Comparison of ENCODE assay signal across 24 cellular contexts in genomic region chr11:106017088-106017487, GRCh38.
"Had no signal": no experiment of that assay in that cellular context is flagged by ENCODE, and none has a peak within 500 bp of the region (broad histone marks: within the 10 kb centered on the region; RNA-seq: fewer than 3 reads in every experiment).

No MANE protein-coding gene starts in this region.

- H3K9me3 Mint-ChIP-seq: activated CD4-positive, alpha-beta T cell treated with anti-CD3 and anti-CD28 coated beads, Interleukin-2, amount 10 ng/mL, durations not matched to agents 7 days and 5 days; activated naive CD4-positive, alpha-beta T cell treated with anti-CD3 and anti-CD28 coated beads, Interleukin-2, amount 50 U/mL, for 72 hours; activated T-helper 1 cell treated with anti-CD3 and anti-CD28 coated beads, Interleukin-12 subunit alpha, Interleukin-12 subunit beta, Interleukin-2, Interleukin-4 antibody, amounts not matched to agents 30 ng/mL and 10 ng/mL and 1 ng/mL, durations not matched to agents 14 hours and 24 hours and 36 hours; naive B cell; neural crest cell; stimulated activated effector memory CD8-positive, alpha-beta T cell treated with anti-CD3 and anti-CD28 coated beads, Interleukin-12 subunit alpha, Interleukin-12 subunit beta, amount 100 ng/mL, for 72 hours; stimulated activated naive CD8-positive, alpha-beta T cell treated with anti-CD3 and anti-CD28 coated beads, Interleukin-15, amount 100 ng/mL, for 72 hours had no signal

- ATAC-seq: activated CD4-positive, CD25-positive, alpha-beta regulatory T cell treated with anti-CD3 and anti-CD28 coated beads, Interleukin-2, amount 50 U/mL, for 24 hours; activated CD8-positive, alpha-beta T cell treated with anti-CD3 and anti-CD28 coated beads, Interleukin-2, amount 10 ng/mL, durations not matched to agents 7 days and 5 days; activated naive CD4-positive, alpha-beta T cell treated with anti-CD3 and anti-CD28 coated beads, Interleukin-2, amount 50 U/mL, for 72 hours; left lobe of liver; right lobe of liver; stimulated activated effector memory CD8-positive, alpha-beta T cell treated with anti-CD3 and anti-CD28 coated beads, Interleukin-12 subunit alpha, Interleukin-12 subunit beta, amount 100 ng/mL, for 72 hours; stimulated activated naive CD8-positive, alpha-beta T cell treated with anti-CD3 and anti-CD28 coated beads, Interleukin-15, amount 100 ng/mL, for 72 hours had no signal

- H3K4me3 Mint-ChIP-seq: activated CD4-positive, alpha-beta T cell treated with anti-CD3 and anti-CD28 coated beads, Interleukin-2, amount 10 ng/mL, durations not matched to agents 7 days and 5 days; activated CD8-positive, alpha-beta T cell treated with anti-CD3 and anti-CD28 coated beads, Interleukin-2, amount 10 ng/mL, durations not matched to agents 7 days and 5 days; activated T-helper 1 cell treated with anti-CD3 and anti-CD28 coated beads, Interleukin-12 subunit alpha, Interleukin-12 subunit beta, Interleukin-2, Interleukin-4 antibody, amounts not matched to agents 30 ng/mL and 10 ng/mL and 1 ng/mL, durations not matched to agents 14 hours and 24 hours and 36 hours; naive B cell; neural crest cell; stimulated activated effector memory CD8-positive, alpha-beta T cell treated with anti-CD3 and anti-CD28 coated beads, Interleukin-12 subunit alpha, Interleukin-12 subunit beta, amount 100 ng/mL, for 72 hours; stimulated activated naive CD8-positive, alpha-beta T cell treated with anti-CD3 and anti-CD28 coated beads, Interleukin-15, amount 100 ng/mL, for 72 hours had no signal

- H3K4me3 ChIP-seq: breast epithelium, lung, right lobe of liver, skin epidermis, tibial artery had no signal

- H3K9me3 ChIP-seq: breast epithelium, right lobe of liver, tibial artery had no signal

- H3K27ac ChIP-seq: breast epithelium, right lobe of liver, skin epidermis, tibial artery, VCaP had no signal

- H3K36me3 ChIP-seq: breast epithelium, right lobe of liver, tibial artery had no signal

- H3K27ac Mint-ChIP-seq: activated CD4-positive, alpha-beta T cell treated with anti-CD3 and anti-CD28 coated beads, Interleukin-2, amount 10 ng/mL, durations not matched to agents 7 days and 5 days; activated CD8-positive, alpha-beta T cell treated with anti-CD3 and anti-CD28 coated beads, Interleukin-2, amount 10 ng/mL, durations not matched to agents 7 days and 5 days; activated naive CD4-positive, alpha-beta T cell treated with anti-CD3 and anti-CD28 coated beads, Interleukin-2, amount 50 U/mL, for 72 hours; activated T-helper 1 cell treated with anti-CD3 and anti-CD28 coated beads, Interleukin-12 subunit alpha, Interleukin-12 subunit beta, Interleukin-2, Interleukin-4 antibody, amounts not matched to agents 30 ng/mL and 10 ng/mL and 1 ng/mL, durations not matched to agents 14 hours and 24 hours and 36 hours; stimulated activated effector memory CD8-positive, alpha-beta T cell treated with anti-CD3 and anti-CD28 coated beads, Interleukin-12 subunit alpha, Interleukin-12 subunit beta, amount 100 ng/mL, for 72 hours; stimulated activated naive CD8-positive, alpha-beta T cell treated with anti-CD3 and anti-CD28 coated beads, Interleukin-15, amount 100 ng/mL, for 72 hours had no signal

- DNase-seq: activated CD4-positive, alpha-beta T cell treated with anti-CD3 and anti-CD28 coated beads, Interleukin-2, amount 10 ng/mL, durations not matched to agents 7 days and 5 days; activated CD8-positive, alpha-beta T cell treated with anti-CD3 and anti-CD28 coated beads, Interleukin-2, amount 10 ng/mL, durations not matched to agents 7 days and 5 days; activated gamma-delta T cell treated with Interleukin-2 at 50 U/mL for 16 hours; cerebellar nuclear complex; effector CD4-positive, alpha-beta T cell; erythroblast; foreskin fibroblast; naive B cell; occipital lobe; posterior cingulate gyrus; right lobe of liver; stimulated activated CD4-positive, alpha-beta T cell treated with anti-CD3 and anti-CD28 coated beads, Interleukin-1b, Interleukin-23, amount 100 ng/mL, for 48 hours; stimulated activated naive CD8-positive, alpha-beta T cell treated with anti-CD3 and anti-CD28 coated beads, Interleukin-15, amount 100 ng/mL, for 72 hours; tibial artery had no signal

- H3K27me3 Mint-ChIP-seq: activated CD4-positive, alpha-beta T cell treated with anti-CD3 and anti-CD28 coated beads, Interleukin-2, amount 10 ng/mL, durations not matched to agents 7 days and 5 days; naive B cell; stimulated activated naive CD8-positive, alpha-beta T cell treated with anti-CD3 and anti-CD28 coated beads, Interleukin-15, amount 100 ng/mL, for 72 hours had no signal

- H3K27me3 ChIP-seq: breast epithelium, right lobe of liver, tibial artery had no signal
